ENCODE assay signal across 22 cellular contexts in genomic region chr6:140660295-140660694, GRCh38.
DNase-seq lines count a peak whose midpoint lies in the region; ATAC-seq and TF ChIP-seq lines count a peak whose summit lies in the region.
"Had no signal": no experiment of that assay in that cellular context is flagged by ENCODE, and none has a peak within 500 bp of the region (broad histone marks: within the 10 kb centered on the region; RNA-seq: fewer than 3 reads in every experiment).

No MANE protein-coding gene starts in this region.

- H3K27me3 ChIP-seq in mesenchymal stem cell (ENCODE audit: control insufficient read depth in 1 of 2, insufficient read depth in 1 of 2, low read length in 2 of 2) (no peaks in the 10 kb centered on the region), smooth muscle cell (ENCODE audit: low read depth) (no peaks in the 10 kb centered on the region)
- H3K27me3 ChIP-seq: brain microvascular endothelial cell, ovary, right atrium auricular region, thyroid gland had no signal

- TF ChIP-seq CTCF in astrocyte of the cerebellum (IDR thresholded peaks at IDR 0.05; ENCODE audit: low read depth, low read length, missing control alignments) (no peak), smooth muscle cell (IDR thresholded peaks at IDR 0.05; ENCODE audit: borderline replicate concordance, insufficient read depth, poor library complexity, severe bottlenecking) (no peak)

- no peak overlapping the region for H2BK15ac ChIP-seq in mesenchymal stem cell (ENCODE audit: low read depth, poor library complexity, severe bottlenecking)

- no peak overlapping the region for H2BK120ac ChIP-seq in mesenchymal stem cell (ENCODE audit: low read depth, low read length)

- H3K4me1 ChIP-seq in mesenchymal stem cell (ENCODE audit: control insufficient read depth, insufficient read depth, low read depth, low read length) (no peaks in the 10 kb centered on the region), smooth muscle cell (ENCODE audit: low read depth) (no peaks in the 10 kb centered on the region)
- H3K4me1 ChIP-seq: right atrium auricular region, thyroid gland had no signal

- H3K23ac ChIP-seq in mesenchymal stem cell (ENCODE audit: low read length in 2 of 2), result no peak overlapping the region

- no peaks in the 10 kb centered on the region for H3K9me3 ChIP-seq in mesenchymal stem cell (ENCODE audit: control insufficient read depth, low read length)
- no peaks in the 10 kb centered on the region for H3K9me3 ChIP-seq in smooth muscle cell (replicated peaks; ENCODE audit: low read depth)
- H3K9me3 ChIP-seq: ovary, right atrium auricular region, thyroid gland had no signal

- H4K91ac ChIP-seq in mesenchymal stem cell (ENCODE audit: low read length), result no peak overlapping the region

- no peak for ATAC-seq in HG02763 (IDR thresholded peaks at IDR 0.05; ENCODE audit: unreplicated experiment)
- ATAC-seq: activated CD8-positive, alpha-beta T cell treated with anti-CD3 and anti-CD28 coated beads for 36 hours; stimulated activated naive CD8-positive, alpha-beta T cell treated with anti-CD3 and anti-CD28 coated beads, Interleukin-15, Interleukin-2, amounts not matched to agents 100 U/mL and 50 U/mL, for 24 hours had no signal

- H3K27ac ChIP-seq in mesenchymal stem cell (ENCODE audit: low read length, poor library complexity, severe bottlenecking) (peak overlapping the region; percentile 26), smooth muscle cell (ENCODE audit: low read depth) (no peak overlapping the region)
- H3K27ac ChIP-seq: brain microvascular endothelial cell, C4-2B, epithelial cell of prostate, ovary, right atrium auricular region, thyroid gland had no signal

- no peak overlapping the region for H2BK5ac ChIP-seq in mesenchymal stem cell (ENCODE audit: low read depth, low read length, poor library complexity, severe bottlenecking)

- H3K4ac ChIP-seq in mesenchymal stem cell (ENCODE audit: low read depth in 1 of 2, low read length in 2 of 2), result no peak overlapping the region

- no peak overlapping the region for H3K4me3 ChIP-seq in astrocyte of the cerebellum (ENCODE audit: low read depth, low read length)
- H3K4me3 ChIP-seq in mesenchymal stem cell (ENCODE audit: insufficient read depth in 1 of 2, low read depth in 1 of 2, low read length in 2 of 2), result no peak overlapping the region
- no peak overlapping the region for H3K4me3 ChIP-seq in smooth muscle cell
- H3K4me3 ChIP-seq: ovary, right atrium auricular region, thyroid gland had no signal

- no peak overlapping the region for H3K18ac ChIP-seq in mesenchymal stem cell (ENCODE audit: low read depth in 1 of 2, low read length in 2 of 2)

- H2AFZ ChIP-seq in mesenchymal stem cell (ENCODE audit: low read depth, low read length) (no peak overlapping the region), smooth muscle cell (ENCODE audit: low read depth) (no peak overlapping the region)

- no peak overlapping the region for H3K14ac ChIP-seq in mesenchymal stem cell (ENCODE audit: low read length in 2 of 2)

- H3K79me2 ChIP-seq in smooth muscle cell (ENCODE audit: low read depth), result no peaks in the 10 kb centered on the region

- no peak overlapping the region for H2BK12ac ChIP-seq in mesenchymal stem cell (ENCODE audit: low read length in 2 of 2)

- H4K8ac ChIP-seq in mesenchymal stem cell (ENCODE audit: low read length), result no peak overlapping the region

- no peaks in the 10 kb centered on the region for H4K20me1 ChIP-seq in smooth muscle cell (ENCODE audit: low read depth)

- H2AK5ac ChIP-seq in mesenchymal stem cell (ENCODE audit: low read length, severe bottlenecking), result no peak overlapping the region

- H3K4me2 ChIP-seq in mesenchymal stem cell (ENCODE audit: low read length, poor library complexity, severe bottlenecking) (no peak overlapping the region), smooth muscle cell (no peak overlapping the region)

- DNase-seq in EH (ENCODE audit: low read depth), result peak; percentile 61
- peak; percentile 34 for DNase-seq in MV-4-11 (lab: John Stamatoyannopoulos, UW)
- peak; percentile 23 for DNase-seq in astrocyte of the cerebellum (ENCODE audit: low read depth)
- DNase-seq in mesenchymal stem cell, result no peak
- no peak for DNase-seq in retina
- no peak for DNase-seq in OCI-M2 (lab: John Stamatoyannopoulos, UW; ENCODE audit: unreplicated experiment)
- DNase-seq in smooth muscle cell (lab: John Stamatoyannopoulos, UW; ENCODE audit: unreplicated experiment), result no peak
- DNase-seq: activated CD8-positive, alpha-beta T cell treated with anti-CD3 and anti-CD28 coated beads for 36 hours; activated effector memory CD4-positive, alpha-beta T cell treated with Interleukin-2 at 50 U/mL for 16 hours; activated naive CD8-positive, alpha-beta T cell treated with anti-CD3 and anti-CD28 coated beads for 36 hours; activated T-cell treated with anti-CD3 and anti-CD28 coated beads for 4 hours; brain microvascular endothelial cell; effector CD4-positive, alpha-beta T cell; islet precursor cell; NCI-H187 treated with DMSO at 0.1 percent for 48 hours; ovary; stimulated activated naive CD8-positive, alpha-beta T cell treated with anti-CD3 and anti-CD28 coated beads, Interleukin-15, Interleukin-2, amounts not matched to agents 100 U/mL and 50 U/mL, for 24 hours; thyroid gland had no signal

- H3K36me3 ChIP-seq in mesenchymal stem cell (ENCODE audit: control insufficient read depth in 1 of 2, insufficient read depth in 2 of 2, low read depth in 1 of 2, low read length in 2 of 2) (no peaks in the 10 kb centered on the region), smooth muscle cell (ENCODE audit: low read depth) (no peaks in the 10 kb centered on the region)
- H3K36me3 ChIP-seq: brain microvascular endothelial cell, ovary, right atrium auricular region, thyroid gland had no signal

- 39% methylated on average over 2 of the region's 2 CpGs for WGBS in mesenchymal stem cell
- 71% methylated on average over 2 of the region's 2 CpGs for WGBS in smooth muscle cell (ENCODE audit: low lambda C conversion rate)

- H3K9ac ChIP-seq in mesenchymal stem cell (ENCODE audit: low read length), result no peak overlapping the region
- H3K9ac ChIP-seq in smooth muscle cell (ENCODE audit: low read depth), result no peak overlapping the region

- no peaks in the 10 kb centered on the region for H3F3A ChIP-seq in smooth muscle cell (ENCODE audit: low read depth)

- in situ Hi-C loops in astrocyte of the cerebellum (cut with HindIII; ENCODE audit: low sequenced_read_pairs), result no loop called here

- H3K79me1 ChIP-seq in mesenchymal stem cell (replicated peaks; ENCODE audit: low read length, poor library complexity, severe bottlenecking), result no peaks in the 10 kb centered on the region

Comparison
In these comparisons a context has a peak if more than half of its experiments do, and no peak if none do; other contexts are left out.
1. DNase-seq: peak in EH (single experiment), MV-4-11 (single experiment) and astrocyte of the cerebellum (single experiment); none in mesenchymal stem cell (single experiment), retina (single experiment), OCI-M2 (single experiment) and smooth muscle cell (single experiment).